8 cellular contexts compared by ENCODE assay signal in the genomic region with DNA sequence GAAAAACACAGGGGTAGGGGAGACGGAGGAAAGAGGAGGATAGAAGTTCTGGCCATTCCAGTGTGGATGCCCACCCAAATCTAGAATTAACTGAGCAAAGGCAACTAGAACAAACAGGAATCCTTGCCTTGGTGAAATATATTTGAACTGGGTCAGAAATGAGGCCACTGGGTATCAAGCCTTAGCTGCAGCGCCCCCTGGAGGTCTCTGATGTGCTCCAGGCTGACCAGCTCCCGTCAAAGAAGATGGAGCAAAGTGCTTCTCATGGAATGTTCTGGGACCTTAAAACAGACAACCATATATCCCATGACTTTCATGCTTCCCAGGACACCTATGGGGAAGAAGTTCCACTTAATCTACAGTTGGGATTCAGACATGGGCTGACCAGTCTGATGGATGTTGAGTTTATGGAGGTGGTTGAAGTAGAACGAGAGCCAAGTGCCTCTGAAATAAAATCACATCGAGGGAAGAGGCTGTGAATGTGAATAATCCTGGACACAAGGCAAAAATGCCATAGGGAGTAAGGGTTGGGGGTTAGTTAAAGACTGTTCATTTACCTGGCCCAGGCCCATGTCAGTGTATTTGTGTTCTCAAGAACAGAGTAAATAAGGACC. TPM values are rescaled to one million over a fixed set of nuclear protein-coding genes. Genes with fewer than 3 reads are reported as not detected.
DNase-seq lines count a peak whose midpoint lies in the region; ATAC-seq and TF ChIP-seq lines count a peak whose summit lies in the region.

No MANE protein-coding gene starts in this region.

- peaks cover 9% of the 10 kb centered on the region; the same call in 1 of the 2 replicates for H3K9me3 ChIP-seq in Panc1 (ENCODE audit: control insufficient read depth, insufficient read depth, low read depth, low read length)

- BruUV-seq in Panc1 (replicated peaks; lab: Mats Ljungman, UMichigan) = no TSS peak

- DNase-seq in NK-92 treated with Interleukin-12 subunit alpha and Interleukin-12 subunit beta, amount 100 ng/mL, for 24 hours (lab: John Stamatoyannopoulos, UW) = peak; percentile 49
- DNase-seq in NK-92 (lab: John Stamatoyannopoulos, UW; ENCODE audit: unreplicated experiment) = no peak
- DNase-seq in Panc1 (ENCODE audit: low read depth, low spot score) = no peak
- peak; percentile 76 to 77 for DNase-seq in activated T-cell treated with anti-CD3 and anti-CD28 coated beads, Interleukin-2, amount 50 U/mL, for 48 hours
- DNase-seq in germinal center (ENCODE audit: low spot score) = peak; percentile 66
- peak; percentile 31 for DNase-seq in progenitor cell of endocrine pancreas (ENCODE audit: low spot score, unreplicated experiment)
- DNase-seq in NCI-H2171 treated with DMSO at 0.1 percent for 48 hours (lab: John Stamatoyannopoulos, UW) = no peak

- H3K36me3 Mint-ChIP-seq in progenitor cell of endocrine pancreas (ENCODE audit: insufficient read depth) = peaks cover 4% of the 10 kb centered on the region

- H3K4me3 ChIP-seq in Panc1 (ENCODE audit: low read depth in 2 of 2, low read length in 2 of 2) = no peak overlapping the region

- no peak for ATAC-seq in Panc1
- ATAC-seq in GM19035 (IDR thresholded peaks at IDR 0.05; ENCODE audit: unreplicated experiment) = no peak

- peak overlapping the region; percentile 47 for H3K27ac Mint-ChIP-seq in progenitor cell of endocrine pancreas

- peaks cover 19% of the 10 kb centered on the region for H3K4me1 Mint-ChIP-seq in progenitor cell of endocrine pancreas (ENCODE audit: low read depth)

- no peaks in the 10 kb centered on the region for H3K4me1 ChIP-seq in Panc1 (ENCODE audit: control insufficient read depth, insufficient read depth, low read length)

- CTCF ChIA-PET in Panc1 (lab: Charles Lee) = interaction anchor here (0.6 to 1.4 kb wide), 2 partner anchors 47 to 122 kb away, joined by 4 to 5 read pairs; no protein-coding TSS in a partner anchor

- H3K27me3 ChIP-seq in Panc1 (ENCODE audit: control insufficient read depth, insufficient read depth, low read length) = peaks cover 5% of the 10 kb centered on the region

- POLR2A ChIA-PET in Panc1 (lab: Charles Lee) = no interaction called here

- TF ChIP-seq CTCF in Panc1 (IDR thresholded peaks at IDR 0.05) (peak; percentile 78), progenitor cell of endocrine pancreas (IDR thresholded peaks at IDR 0.05; ENCODE audit: unreplicated experiment) (peak; percentile 63)

- peaks cover 9% of the 10 kb centered on the region for H3K9me3 Mint-ChIP-seq in progenitor cell of endocrine pancreas (ENCODE audit: low read depth)

- in situ Hi-C loops in Panc1 (cut with HindIII; ENCODE audit: low pct_unique_long_range_greater_than_20kb, low sequenced_read_pairs) = no loop called here

- H3K4me3 Mint-ChIP-seq in progenitor cell of endocrine pancreas (ENCODE audit: low read depth) = no peak overlapping the region

- intact Hi-C loops in Panc1 (cut with micrococcal nuclease; ENCODE audit: unreplicated experiment) = loop anchor here (10.0 kb wide), 1 partner anchor 49 kb away; no protein-coding TSS in a partner anchor

- no peaks in the 10 kb centered on the region for H3K36me3 ChIP-seq in Panc1 (ENCODE audit: control insufficient read depth, insufficient read depth, low read length)

- no peak overlapping the region for H3K27ac ChIP-seq in Panc1 (ENCODE audit: low read length)

- H3K27me3 Mint-ChIP-seq in progenitor cell of endocrine pancreas = peaks cover 24% of the 10 kb centered on the region

RNA-seq across cellular contexts. Expression of gene HLA-DPB1, which starts 50.4 kb away (rescaled TPM):
- total RNA-seq in Panc1 (2021; ENCODE audit: unreplicated experiment) (0.64 TPM), progenitor cell of endocrine pancreas (13.5 and 17.9 TPM in 2 replicates)
- polyA plus RNA-seq in Panc1 (2012; ENCODE audit: insufficient read length) = not detected

RNA-seq across cellular contexts. Expression of gene HLA-DPA1, which starts 52.8 kb away (rescaled TPM):
- total RNA-seq in Panc1 (2021; ENCODE audit: unreplicated experiment) = 0.69 TPM
- not detected for polyA plus RNA-seq in Panc1 (2012; ENCODE audit: insufficient read length)
- total RNA-seq in progenitor cell of endocrine pancreas = 0.89 and 1.8 TPM in 2 replicates

Comparison
In these comparisons a context has a peak if more than half of its experiments do, and no peak if none do; other contexts are left out.
1. DNase-seq: peak in NK-92 treated with Interleukin-12 subunit alpha and Interleukin-12 subunit beta, amount 100 ng/mL, for 24 hours (single experiment), activated T-cell treated with anti-CD3 and anti-CD28 coated beads, Interleukin-2, amount 50 U/mL, for 48 hours (2 of 2), germinal center (single experiment) and progenitor cell of endocrine pancreas (single experiment); none in NK-92 (single experiment), Panc1 (single experiment) and NCI-H2171 treated with DMSO at 0.1 percent for 48 hours (single experiment).